8 cellular contexts compared by ENCODE assay signal in the genomic region with DNA sequence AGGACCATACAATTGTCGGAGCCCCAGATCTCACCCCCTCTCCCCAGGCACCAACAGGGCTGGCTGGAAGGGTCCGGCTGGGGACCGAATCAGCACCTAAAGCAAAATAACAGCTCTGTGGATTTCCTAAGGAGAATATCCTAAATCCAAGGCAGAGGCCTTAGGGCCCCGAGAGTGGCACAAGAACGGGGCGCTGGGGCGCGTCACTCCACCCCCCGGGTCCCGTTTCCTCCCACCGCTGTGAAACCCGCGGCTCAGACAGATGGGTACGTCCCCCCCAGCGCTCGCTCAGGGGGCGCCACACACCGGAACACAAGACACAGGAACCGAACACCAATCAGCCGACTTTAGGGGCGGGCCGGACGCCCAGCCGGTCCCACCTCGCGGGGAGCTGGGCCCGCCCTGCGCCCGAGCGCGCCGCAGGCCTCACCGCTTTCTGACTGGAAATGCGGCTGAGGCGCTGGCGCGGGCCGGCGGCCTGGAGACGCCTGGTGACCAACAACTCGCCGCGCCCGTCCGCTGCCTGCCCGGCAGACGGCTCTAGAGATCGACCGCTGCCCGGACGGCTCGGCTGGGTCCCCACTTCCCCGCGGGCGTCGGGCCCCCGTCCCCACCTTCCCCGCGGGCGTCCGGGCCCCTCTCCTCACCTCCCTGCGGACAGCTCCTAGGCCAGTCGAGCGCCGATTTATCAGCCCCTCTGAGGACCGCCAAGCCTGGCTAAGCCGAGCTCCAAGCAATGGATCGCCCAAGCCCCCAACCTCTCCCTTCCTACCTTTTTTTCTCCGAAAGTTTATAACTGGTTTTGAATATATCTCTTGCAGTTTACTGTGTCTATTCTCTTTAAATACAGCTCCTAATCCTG. TPM values are rescaled to one million over a fixed set of nuclear protein-coding genes. Genes with fewer than 3 reads are reported as not detected.
A peak's percentile ranks its signal among the peaks of the same experiment; 100 is the strongest.
DNase-seq lines count a peak whose midpoint lies in the region; ATAC-seq and TF ChIP-seq lines count a peak whose summit lies in the region.

A gene with protein sequence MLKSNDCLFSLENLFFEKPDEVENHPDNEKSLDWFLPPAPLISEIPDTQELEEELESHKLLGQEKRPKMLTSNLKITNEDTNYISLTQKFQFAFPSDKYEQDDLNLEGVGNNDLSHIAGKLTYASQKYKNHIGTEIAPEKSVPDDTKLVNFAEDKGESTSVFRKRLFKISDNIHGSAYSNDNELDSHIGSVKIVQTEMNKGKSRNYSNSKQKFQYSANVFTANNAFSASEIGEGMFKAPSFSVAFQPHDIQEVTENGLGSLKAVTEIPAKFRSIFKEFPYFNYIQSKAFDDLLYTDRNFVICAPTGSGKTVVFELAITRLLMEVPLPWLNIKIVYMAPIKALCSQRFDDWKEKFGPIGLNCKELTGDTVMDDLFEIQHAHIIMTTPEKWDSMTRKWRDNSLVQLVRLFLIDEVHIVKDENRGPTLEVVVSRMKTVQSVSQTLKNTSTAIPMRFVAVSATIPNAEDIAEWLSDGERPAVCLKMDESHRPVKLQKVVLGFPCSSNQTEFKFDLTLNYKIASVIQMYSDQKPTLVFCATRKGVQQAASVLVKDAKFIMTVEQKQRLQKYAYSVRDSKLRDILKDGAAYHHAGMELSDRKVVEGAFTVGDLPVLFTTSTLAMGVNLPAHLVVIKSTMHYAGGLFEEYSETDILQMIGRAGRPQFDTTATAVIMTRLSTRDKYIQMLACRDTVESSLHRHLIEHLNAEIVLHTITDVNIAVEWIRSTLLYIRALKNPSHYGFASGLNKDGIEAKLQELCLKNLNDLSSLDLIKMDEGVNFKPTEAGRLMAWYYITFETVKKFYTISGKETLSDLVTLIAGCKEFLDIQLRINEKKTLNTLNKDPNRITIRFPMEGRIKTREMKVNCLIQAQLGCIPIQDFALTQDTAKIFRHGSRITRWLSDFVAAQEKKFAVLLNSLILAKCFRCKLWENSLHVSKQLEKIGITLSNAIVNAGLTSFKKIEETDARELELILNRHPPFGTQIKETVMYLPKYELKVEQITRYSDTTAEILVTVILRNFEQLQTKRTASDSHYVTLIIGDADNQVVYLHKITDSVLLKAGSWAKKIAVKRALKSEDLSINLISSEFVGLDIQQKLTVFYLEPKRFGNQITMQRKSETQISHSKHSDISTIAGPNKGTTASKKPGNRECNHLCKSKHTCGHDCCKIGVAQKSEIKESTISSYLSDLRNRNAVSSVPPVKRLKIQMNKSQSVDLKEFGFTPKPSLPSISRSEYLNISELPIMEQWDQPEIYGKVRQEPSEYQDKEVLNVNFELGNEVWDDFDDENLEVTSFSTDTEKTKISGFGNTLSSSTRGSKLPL (N-terminal part only) (minus strand): TSS at position 687 of the 862 bp plus-strand sequence. CDS start 3,755 bp downstream, outside the sequence.

- DNase-seq in COLO668 (lab: John Stamatoyannopoulos, UW; ENCODE audit: unreplicated experiment) (peak; percentile 77), NCI-H82 (lab: John Stamatoyannopoulos, UW) (peak; percentile 97), foreskin keratinocyte (peak; percentile 6 to 31), neural crest cell (ENCODE audit: low read depth, low spot score) (peak; percentile 73), substantia nigra (lab: John Stamatoyannopoulos, UW) (peak in 46 of 49 donors; percentile 2 to 84 (median 42))

- ATAC-seq in GM19397 (IDR thresholded peaks at IDR 0.05; ENCODE audit: unreplicated experiment): peak; percentile 93
- peak; percentile 91 for ATAC-seq in HG03469 (IDR thresholded peaks at IDR 0.05; ENCODE audit: unreplicated experiment)
- ATAC-seq in activated T-helper 17 cell treated with anti-CD3 and anti-CD28 coated beads, Interleukin-2, amount 50 U/mL, for 72 hours (replicated peaks): peak; percentile 39
- ATAC-seq in foreskin keratinocyte: peak; percentile 97

- H3K27me3 Mint-ChIP-seq in activated T-helper 17 cell treated with anti-CD3 and anti-CD28 coated beads, Interleukin-2, amount 50 U/mL, for 72 hours: peaks cover 49% of the 10 kb centered on the region
- no peaks in the 10 kb centered on the region for H3K27me3 Mint-ChIP-seq in neural crest cell (ENCODE audit: low read depth)

- peak within 1 kb of the TSS; percentile 55 for H3K4me3 Mint-ChIP-seq in activated T-helper 17 cell treated with anti-CD3 and anti-CD28 coated beads, Interleukin-2, amount 50 U/mL, for 72 hours
- H3K4me3 Mint-ChIP-seq in neural crest cell: peak within 1 kb of the TSS; percentile 90

- TF ChIP-seq CTCF in foreskin keratinocyte (conservative IDR thresholded peaks at IDR 0.05) (no peak), neural crest cell (conservative IDR thresholded peaks at IDR 0.05) (no peak)

- no peaks in the 10 kb centered on the region for H3K9me3 Mint-ChIP-seq in activated T-helper 17 cell treated with anti-CD3 and anti-CD28 coated beads, Interleukin-2, amount 50 U/mL, for 72 hours
- peaks cover 2% of the 10 kb centered on the region for H3K9me3 Mint-ChIP-seq in neural crest cell

- H3K36me3 Mint-ChIP-seq in activated T-helper 17 cell treated with anti-CD3 and anti-CD28 coated beads, Interleukin-2, amount 50 U/mL, for 72 hours (ENCODE audit: low read depth): no peaks in the 10 kb centered on the region
- H3K36me3 Mint-ChIP-seq in neural crest cell (ENCODE audit: low read depth): no peaks in the 10 kb centered on the region

- no peaks in the 10 kb centered on the region for H3K4me1 Mint-ChIP-seq in activated T-helper 17 cell treated with anti-CD3 and anti-CD28 coated beads, Interleukin-2, amount 50 U/mL, for 72 hours
- peaks cover 38% of the 10 kb centered on the region for H3K4me1 Mint-ChIP-seq in neural crest cell

- no peak within 1 kb of the TSS for H3K27ac Mint-ChIP-seq in activated T-helper 17 cell treated with anti-CD3 and anti-CD28 coated beads, Interleukin-2, amount 50 U/mL, for 72 hours
- H3K27ac Mint-ChIP-seq in neural crest cell (ENCODE audit: unreplicated experiment): peak within 1 kb of the TSS; percentile 93

- peaks cover 11% of the 10 kb centered on the region for H3K27me3 ChIP-seq in foreskin keratinocyte

- H3K4me1 ChIP-seq in foreskin keratinocyte: no peaks in the 10 kb centered on the region

- H3K27ac ChIP-seq in foreskin keratinocyte (no peak within 1 kb of the TSS), substantia nigra (ENCODE audit: low read depth, low read length, poor library complexity, severe bottlenecking) (peak within 1 kb of the TSS; percentile 35)

RNA-seq across cellular contexts. Expression of the gene that starts here (rescaled TPM):
- not detected for total RNA-seq in activated T-helper 17 cell treated with anti-CD3 and anti-CD28 coated beads, Interleukin-2, amount 50 U/mL, for 72 hours
- total RNA-seq in foreskin keratinocyte (0.04 and 0.20 TPM in 2 replicates), neural crest cell (6.6 and 7.1 TPM in 2 replicates)
- polyA plus RNA-seq in foreskin keratinocyte: not detected in 2 replicates

Comparison
In these comparisons a context has a peak if more than half of its experiments do, and no peak if none do; other contexts are left out.
1. Peak in ATAC-seq in activated T-helper 17 cell treated with anti-CD3 and anti-CD28 coated beads, Interleukin-2, amount 50 U/mL, for 72 hours; RNA of the gene not detected or under 1 TPM.
2. Peak in DNase-seq and ATAC-seq in foreskin keratinocyte; RNA of the gene not detected or under 1 TPM.
3. DNase-seq: peak in every context shown above with its lines; median percentile 97 in NCI-H82; 77 in COLO668; 73 in neural crest cell; 42 in substantia nigra; 18 in foreskin keratinocyte.
4. ATAC-seq: peak in every context shown above with its lines; median percentile 97 in foreskin keratinocyte; 93 in GM19397; 91 in HG03469; 39 in activated T-helper 17 cell treated with anti-CD3 and anti-CD28 coated beads, Interleukin-2, amount 50 U/mL, for 72 hours.